In genomic region chr1:163085041-163085903, GRCh38 we compare ENCODE assay signal across 14 cellular contexts. TPM values are rescaled to one million over a fixed set of nuclear protein-coding genes. Genes with fewer than 3 reads are reported as not detected.
DNase-seq lines count a peak whose midpoint lies in the region; ATAC-seq and TF ChIP-seq lines count a peak whose summit lies in the region.
"Had no signal": no experiment of that assay in that cellular context is flagged by ENCODE, and none has a peak within 500 bp of the region (broad histone marks: within the 10 kb centered on the region; RNA-seq: fewer than 3 reads in every experiment).

No MANE protein-coding gene starts in this region.

- no peaks in the 10 kb centered on the region for H3K9me3 Mint-ChIP-seq in stimulated activated naive CD8-positive, alpha-beta T cell treated with anti-CD3 and anti-CD28 coated beads, Interleukin-15, amount 100 ng/mL, for 72 hours
- H3K9me3 Mint-ChIP-seq: activated B cell treated with CpG ODN at 0.5 μM for 24 hours had no signal

- DNase-seq in A172 (ENCODE audit: low spot score) = peak; percentile 61
- DNase-seq in GM23248 = peak; percentile 79
- DNase-seq in foreskin fibroblast = peak; percentile 62 to 82
- DNase-seq in stimulated activated naive CD8-positive, alpha-beta T cell treated with anti-CD3 and anti-CD28 coated beads, Interleukin-15, amount 100 ng/mL, for 72 hours = no peak
- no peak for DNase-seq in adrenal gland
- DNase-seq: activated B cell treated with CpG ODN at 0.5 μM for 24 hours; activated naive CD4-positive, alpha-beta T cell treated with Interleukin-2 at 50 U/mL for 16 hours; heart left ventricle; OCI-M1; spleen had no signal

- H2AFZ ChIP-seq in GM23248 = no peak overlapping the region
- H2AFZ ChIP-seq: parathyroid adenoma had no signal

- H3K9me3 ChIP-seq in GM23248 (ENCODE audit: low read depth) = no peaks in the 10 kb centered on the region
- no peaks in the 10 kb centered on the region for H3K9me3 ChIP-seq in adrenal gland (replicated peaks in 1 of 3)
- H3K9me3 ChIP-seq: heart left ventricle, spleen had no signal

- H3K4me2 ChIP-seq in GM23248 (ENCODE audit: unreplicated experiment) = peak overlapping the region; percentile 53

- intact Hi-C loops in adrenal gland (cut with DNase I) = loop anchor here in 1 of 2 donors (10.0 kb wide), 1 partner anchor 230 kb away; no protein-coding TSS in a partner anchor

- H3K4me1 Mint-ChIP-seq in stimulated activated naive CD8-positive, alpha-beta T cell treated with anti-CD3 and anti-CD28 coated beads, Interleukin-15, amount 100 ng/mL, for 72 hours = no peaks in the 10 kb centered on the region
- H3K4me1 Mint-ChIP-seq: activated B cell treated with CpG ODN at 0.5 μM for 24 hours had no signal

- TF ChIP-seq POLR2A in adrenal gland (IDR thresholded peaks at IDR 0.05) = no peak

- H3K36me3 ChIP-seq in GM23248 (ENCODE audit: low read depth) (no peaks in the 10 kb centered on the region), adrenal gland (replicated peaks in 1 of 2) (no peaks in the 10 kb centered on the region)
- H3K36me3 ChIP-seq: heart left ventricle, spleen had no signal

- H3K27me3 ChIP-seq in GM23248 (replicated peaks; ENCODE audit: insufficient read depth) = no peaks in the 10 kb centered on the region
- no peaks in the 10 kb centered on the region for H3K27me3 ChIP-seq in adrenal gland
- H3K27me3 ChIP-seq: heart left ventricle, spleen had no signal

- H3K79me2 ChIP-seq in GM23248 (ENCODE audit: insufficient read depth) = no peaks in the 10 kb centered on the region
- H3K79me2 ChIP-seq: parathyroid adenoma had no signal

- peak overlapping the region; percentile 29; the same call in 1 of the 2 replicates for H3K9ac ChIP-seq in GM23248
- H3K9ac ChIP-seq: parathyroid adenoma had no signal

- H3K27me3 Mint-ChIP-seq in stimulated activated naive CD8-positive, alpha-beta T cell treated with anti-CD3 and anti-CD28 coated beads, Interleukin-15, amount 100 ng/mL, for 72 hours = peaks cover 6% of the 10 kb centered on the region
- H3K27me3 Mint-ChIP-seq: activated B cell treated with CpG ODN at 0.5 μM for 24 hours had no signal

- peaks cover 35% of the 10 kb centered on the region for H3K4me1 ChIP-seq in GM23248 (ENCODE audit: insufficient read depth)
- H3K4me1 ChIP-seq in adrenal gland (replicated peaks in 1 of 2) = peaks cover 0 to 17% of the 10 kb centered on the region in 2 donors
- H3K4me1 ChIP-seq: parathyroid adenoma had no signal

- H4K20me1 ChIP-seq in GM23248 (ENCODE audit: insufficient read depth) = no peaks in the 10 kb centered on the region

- TF ChIP-seq CTCF in foreskin fibroblast (IDR thresholded peaks at IDR 0.05; ENCODE audit: low read depth, low read length) (no peak), adrenal gland (IDR thresholded peaks at IDR 0.05) (no peak)

- no peak overlapping the region for H3K27ac Mint-ChIP-seq in stimulated activated naive CD8-positive, alpha-beta T cell treated with anti-CD3 and anti-CD28 coated beads, Interleukin-15, amount 100 ng/mL, for 72 hours
- H3K27ac Mint-ChIP-seq: activated B cell treated with CpG ODN at 0.5 μM for 24 hours had no signal

- WGBS in GM23248 (ENCODE audit: low coverage in 1 of 2, low lambda C conversion rate in 2 of 2, missing lambda C conversion rate in 2 of 2), 2 experiments = 19 to 24% methylated on average over 4 of the region's 4 CpGs
- WGBS in adrenal gland, 4 donors = 50 to 62% (median 59%) methylated on average over 4 of the region's 4 CpGs

- H3K27ac ChIP-seq in GM23248 (peak overlapping the region; percentile 70), adrenal gland (peak overlapping the region in 2 of 5 donors; percentile 2 to 32)
- H3K27ac ChIP-seq: heart left ventricle, parathyroid adenoma, spleen had no signal

- H3K4me3 ChIP-seq in GM23248 (0 out of 2 replicates have a peak overlapping the region, but pooled peaks have one; percentile 5), foreskin fibroblast (ENCODE audit: low read depth in 1 of 2, low read length in 2 of 2) (no peak overlapping the region), adrenal gland (no peak overlapping the region)
- H3K4me3 ChIP-seq: heart left ventricle, spleen had no signal

- peaks cover 32% of the 10 kb centered on the region for H3F3A ChIP-seq in GM23248 (ENCODE audit: insufficient read depth)

- no peak overlapping the region for H3K4me3 Mint-ChIP-seq in stimulated activated naive CD8-positive, alpha-beta T cell treated with anti-CD3 and anti-CD28 coated beads, Interleukin-15, amount 100 ng/mL, for 72 hours
- H3K4me3 Mint-ChIP-seq: activated B cell treated with CpG ODN at 0.5 μM for 24 hours had no signal

- H3K9me2 ChIP-seq in GM23248 (ENCODE audit: insufficient read depth) = no peaks in the 10 kb centered on the region

- in situ Hi-C loops in GM23248 (cut with MboI) = no loop called here

- ATAC-seq in SK-N-SH treated with all-trans-retinoic acid at 6 μM for 48 hours (peak; percentile 56), HG03108 (IDR thresholded peaks at IDR 0.05; ENCODE audit: unreplicated experiment) (no peak), GM21528 (IDR thresholded peaks at IDR 0.05; ENCODE audit: low FRiP score, unreplicated experiment) (no peak)
- ATAC-seq in stimulated activated naive CD8-positive, alpha-beta T cell treated with anti-CD3 and anti-CD28 coated beads, Interleukin-15, amount 100 ng/mL, for 72 hours = no peak
- ATAC-seq: heart left ventricle had no signal

TF ChIP-seq in SK-N-SH treated with all-trans-retinoic acid at 6 μM for 48 hours, 23 proteins besides CTCF, POLR2A, EP300 and RAD21:
- TF ChIP-seq ZNF565 (CRISPR knock-in tag; conservative IDR thresholded peaks at IDR 0.05; ENCODE audit: low read depth) = no peak
- TF ChIP-seq RARB (CRISPR knock-in tag; IDR thresholded peaks at IDR 0.05) = 0 out of 2 replicates have a peak, but pooled peaks have one; percentile 46
- peak; percentile 11; the same call in 1 of the 2 replicates for TF ChIP-seq TOX (CRISPR knock-in tag; IDR thresholded peaks at IDR 0.05; ENCODE audit: borderline replicate concordance)

RNA-seq across cellular contexts. Expression of gene RGS4, which starts 16.1 kb away (rescaled TPM):
- 31.3 and 49.7 TPM in 2 replicates for total RNA-seq in A172 (2014; rRNA removed; shearing (Covaris generic))
- 27.9 and 42.9 TPM in 2 replicates for total RNA-seq in GM23248 (2014; rRNA removed; shearing (Covaris generic))
- 11.2 and 13.3 TPM in 2 replicates for polyA plus RNA-seq in GM23248 (2016; fragmentation: Nextera tagmentation; extraction: Ambion mirVana)
- total RNA-seq in adrenal gland = 10 to 100 TPM in 4 of 8 donors, 1 to 10 TPM in 4; 2.2 to 38.5 (median 16.1) TPM
- 10 to 100 TPM in 2 of 3 donors, 1 to 10 TPM in 1; 4.1 to 48.5 (median 11.7) TPM for polyA plus RNA-seq in adrenal gland
- total RNA-seq: activated B cell treated with CpG ODN at 0.5 μM for 24 hours had no signal

Comparison
In these comparisons a context has a peak if more than half of its experiments do, and no peak if none do; other contexts are left out.
1. DNase-seq: peak in A172 (single experiment), GM23248 (single experiment) and foreskin fibroblast (2 of 2); none in stimulated activated naive CD8-positive, alpha-beta T cell treated with anti-CD3 and anti-CD28 coated beads, Interleukin-15, amount 100 ng/mL, for 72 hours (0 of 2) and adrenal gland (0 of 7).